ENCODE assay signal across 12 cellular contexts in the genomic region with DNA sequence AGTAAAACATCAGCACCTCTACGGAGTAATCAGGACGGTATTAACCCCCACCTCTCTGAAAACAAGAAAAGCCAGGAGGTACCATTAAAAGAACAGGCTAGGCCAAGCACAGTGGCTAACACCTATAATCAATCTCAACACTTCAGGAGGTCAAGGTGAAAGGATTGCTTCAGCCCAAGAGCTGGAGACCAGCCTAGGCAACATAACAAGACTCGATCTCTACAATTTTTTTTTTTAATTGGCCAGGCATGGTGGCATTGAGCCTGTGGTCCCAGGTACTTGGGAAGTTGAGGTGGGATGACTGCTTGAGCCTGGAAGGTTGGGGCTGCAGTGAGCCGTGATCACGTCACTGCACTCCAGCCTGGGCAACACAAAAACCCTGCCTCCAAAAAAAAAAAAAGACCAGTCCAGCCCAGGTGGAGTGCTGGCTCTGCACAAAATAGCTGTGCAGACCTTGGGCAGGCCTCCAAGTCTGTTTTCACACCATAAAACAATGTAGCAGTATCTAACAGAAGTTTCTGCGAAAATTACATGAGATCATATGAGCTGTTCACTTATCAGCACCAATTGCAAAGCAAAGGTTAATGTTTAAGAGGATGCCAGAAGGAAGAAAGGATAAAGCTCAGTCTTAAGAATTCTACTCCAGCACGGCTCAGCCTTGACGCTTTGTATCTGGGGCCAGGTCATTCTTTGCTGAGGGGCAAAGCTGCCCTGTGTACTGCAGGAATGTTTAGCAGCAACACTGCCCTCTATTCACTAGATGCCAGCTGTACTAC. TPM values are rescaled to one million over a fixed set of nuclear protein-coding genes. Genes with fewer than 3 reads are reported as not detected.
DNase-seq lines count a peak whose midpoint lies in the region; ATAC-seq, FAIRE-seq and TF ChIP-seq lines count a peak whose summit lies in the region.
"Had no signal": no experiment of that assay in that cellular context is flagged by ENCODE, and none has a peak within 500 bp of the region (broad histone marks: within the 10 kb centered on the region; RNA-seq: fewer than 3 reads in every experiment).

No MANE protein-coding gene starts in this region.

- no peak for FAIRE-seq in pancreas (lab: Jason Lieb, UNC)

- peak; percentile 59 for DNase-seq in DMS79 treated with DMSO at 0.1 percent for 48 hours (lab: John Stamatoyannopoulos, UW)
- DNase-seq in adrenal gland: peak in 6 of 7 donors; percentile 77 to 85 (median 83)
- peak; percentile 76 for DNase-seq in hepatocyte (ENCODE audit: low spot score)
- peak in 5 of 6 donors; percentile 84 to 92 (median 90) for DNase-seq in pancreas
- DNase-seq in esophagus squamous epithelium (lab: John Stamatoyannopoulos, UW): no peak
- DNase-seq: activated naive CD4-positive, alpha-beta T cell treated with anti-CD3 and anti-CD28 coated beads, Interleukin-2, amount 10 ng/mL, durations not matched to agents 7 days and 5 days; CD4-positive, CD25-positive, alpha-beta regulatory T cell; effector CD8-positive, alpha-beta T cell; NCI-H526 treated with DMSO at 0.1 percent for 48 hours had no signal

- H2AFZ ChIP-seq in hepatocyte: no peak overlapping the region

- H3K4me2 ChIP-seq in hepatocyte: peak overlapping the region; percentile 55

- peaks cover 65% of the 10 kb centered on the region for H4K20me1 ChIP-seq in hepatocyte (ENCODE audit: insufficient read depth, poor library complexity, severe bottlenecking)

- H3K9me3 ChIP-seq in adrenal gland (replicated peaks in 1 of 3) (no peaks in the 10 kb centered on the region), hepatocyte (ENCODE audit: low read depth) (no peaks in the 10 kb centered on the region), pancreas (no peaks in the 10 kb centered on the region), esophagus squamous epithelium (no peaks in the 10 kb centered on the region)

- TF ChIP-seq POLR2A in adrenal gland (IDR thresholded peaks at IDR 0.05) (no peak), esophagus squamous epithelium (IDR thresholded peaks at IDR 0.05) (no peak)

- TF ChIP-seq CTCF in adrenal gland (IDR thresholded peaks at IDR 0.05) (no peak), hepatocyte (IDR thresholded peaks at IDR 0.05; ENCODE audit: poor library complexity) (no peak), pancreas (IDR thresholded peaks at IDR 0.05) (no peak), esophagus squamous epithelium (IDR thresholded peaks at IDR 0.05) (no peak)

- H3K4me3 ChIP-seq in adrenal gland: no peak overlapping the region
- H3K4me3 ChIP-seq in hepatocyte: no peak overlapping the region
- H3K4me3 ChIP-seq in pancreas: peak overlapping the region in 1 of 4 donors; percentile 7
- no peak overlapping the region for H3K4me3 ChIP-seq in esophagus squamous epithelium

- peak overlapping the region; percentile 3 to 74 (median 70) for H3K27ac ChIP-seq in adrenal gland
- peak overlapping the region; percentile 81 for H3K27ac ChIP-seq in hepatocyte
- peak overlapping the region; percentile 76 to 93 (median 81) for H3K27ac ChIP-seq in pancreas
- H3K27ac ChIP-seq in esophagus squamous epithelium: no peak overlapping the region

- peaks cover 95% of the 10 kb centered on the region for H3K79me2 ChIP-seq in hepatocyte

- no peaks in the 10 kb centered on the region for H3K9me2 ChIP-seq in hepatocyte (replicated peaks; ENCODE audit: insufficient read depth)

- ATAC-seq in pancreas (peak; percentile 84 to 91 (median 90)), HG02610 (IDR thresholded peaks at IDR 0.05; ENCODE audit: unreplicated experiment) (no peak), HG02870 (IDR thresholded peaks at IDR 0.05; ENCODE audit: unreplicated experiment) (no peak), HG03442 (IDR thresholded peaks at IDR 0.05; ENCODE audit: unreplicated experiment) (no peak)

- WGBS in adrenal gland, 4 donors: 22 to 36% (median 33%) methylated on average over 8 of the region's 8 CpGs
- WGBS in hepatocyte (ENCODE audit: low lambda C conversion rate, missing lambda C conversion rate): 24% methylated on average over 8 of the region's 8 CpGs
- 8 to 16% methylated on average over 8 of the region's 8 CpGs for WGBS in pancreas, 2 donors
- WGBS in esophagus squamous epithelium, 2 donors: 63 to 64% methylated on average over 7 to 8 of the region's 8 CpGs

- H3K4me1 ChIP-seq in adrenal gland (replicated peaks in 1 of 2) (peaks cover 17 to 53% of the 10 kb centered on the region in 2 donors), hepatocyte (ENCODE audit: insufficient read depth) (peaks cover 31% of the 10 kb centered on the region), pancreas (peaks cover 35 to 56% (median 47%) of the 10 kb centered on the region in 3 donors), esophagus squamous epithelium (peaks cover 0 to 12% (median 0%) of the 10 kb centered on the region in 3 donors)

- H3K36me3 ChIP-seq in adrenal gland (replicated peaks in 1 of 2) (no peaks in the 10 kb centered on the region), hepatocyte (replicated peaks; ENCODE audit: insufficient read depth, low read depth) (no peaks in the 10 kb centered on the region), pancreas (no peaks in the 10 kb centered on the region), esophagus squamous epithelium (no peaks in the 10 kb centered on the region)

- no peaks in the 10 kb centered on the region for H3K27me3 ChIP-seq in adrenal gland
- H3K27me3 ChIP-seq in hepatocyte: no peaks in the 10 kb centered on the region
- no peaks in the 10 kb centered on the region for H3K27me3 ChIP-seq in pancreas
- no peaks in the 10 kb centered on the region for H3K27me3 ChIP-seq in esophagus squamous epithelium

- intact Hi-C loops in adrenal gland (cut with DNase I): no loop called here
- intact Hi-C loops in pancreas (cut with DNase I): no loop called here
- intact Hi-C loops in esophagus squamous epithelium (cut with DNase I): no loop called here

RNA-seq across cellular contexts. Expression of a gene that starts 14.8 kb away (rescaled TPM):
- total RNA-seq in adrenal gland: 10 to 100 TPM; 26.6 to 67.0 (median 44.7) TPM
- polyA plus RNA-seq in adrenal gland: 100 to 1,000 TPM in 1 of 3 donors, 10 to 100 TPM in 2; 76.1 to 105 (median 94.6) TPM
- total RNA-seq in hepatocyte: 74.6 and 117 TPM in 2 replicates
- 70.0 and 76.7 TPM in 2 replicates for polyA plus RNA-seq in hepatocyte
- 10 to 100 TPM; 17.4 to 37.2 (median 26.8) TPM for total RNA-seq in pancreas
- polyA plus RNA-seq in pancreas: 100 to 1,000 TPM in 1 of 2 donors, 10 to 100 TPM in 1; 63.1 to 110 TPM
- total RNA-seq in esophagus squamous epithelium: 10 to 100 TPM in 1 of 4 donors, 1 to 10 TPM in 3; 1.1 to 13.0 (median 4.2) TPM

Comparison
In these comparisons a context has a peak if more than half of its experiments do, and no peak if none do; other contexts are left out.
1. H3K27ac ChIP-seq: peak in adrenal gland (5 of 5), hepatocyte (single experiment) and pancreas (4 of 4); none in esophagus squamous epithelium (0 of 4).
2. ATAC-seq: peak in pancreas (4 of 4); none in HG02610 (single experiment), HG02870 (single experiment) and HG03442 (single experiment).